ENCODE assay signal across 18 cellular contexts in genomic region chr1:58909914-58910681, GRCh38.
DNase-seq lines count a peak whose midpoint lies in the region; ATAC-seq and TF ChIP-seq lines count a peak whose summit lies in the region.
"Had no signal": no experiment of that assay in that cellular context is flagged by ENCODE, and none has a peak within 500 bp of the region (broad histone marks: within the 10 kb centered on the region; RNA-seq: fewer than 3 reads in every experiment).

No MANE protein-coding gene starts in this region.

- intact Hi-C loops in left ventricle myocardium inferior (cut with micrococcal nuclease) (loop anchor here (10.0 kb wide), 2 partner anchors 125 to 765 kb away; partner anchors contain the start of gene JUN), Panc1 (cut with micrococcal nuclease; ENCODE audit: unreplicated experiment) (no loop called here), esophagus muscularis mucosa (cut with DNase I) (loop anchor here (5.0 to 10.0 kb wide), 2 partner anchors 387 to 785 kb away; partner anchors contain the start of gene FGGY)

- no peak for ATAC-seq in Panc1
- ATAC-seq in HG02981 (IDR thresholded peaks at IDR 0.05; ENCODE audit: unreplicated experiment) = no peak
- ATAC-seq: GM12878, GM23338 had no signal

- 95% methylated on average over 3 of the region's 3 CpGs for WGBS in esophagus muscularis mucosa

- H3K27ac ChIP-seq in right atrium auricular region (no peak overlapping the region), left ventricle myocardium inferior (replicated peaks) (no peak overlapping the region), Panc1 (ENCODE audit: low read length) (no peak overlapping the region), esophagus muscularis mucosa (replicated peaks in 1 of 4) (no peak overlapping the region)

- H3K4me1 ChIP-seq in right atrium auricular region = no peaks in the 10 kb centered on the region
- peaks cover 5% of the 10 kb centered on the region for H3K4me1 ChIP-seq in left ventricle myocardium inferior
- peaks cover 14% of the 10 kb centered on the region for H3K4me1 ChIP-seq in Panc1 (ENCODE audit: control insufficient read depth, insufficient read depth, low read length)
- H3K4me1 ChIP-seq in esophagus muscularis mucosa = peaks cover 0 to 1% (median 0%) of the 10 kb centered on the region in 4 donors

- TF ChIP-seq CTCF in right atrium auricular region (IDR thresholded peaks at IDR 0.05) (no peak), left ventricle myocardium inferior (IDR thresholded peaks at IDR 0.05; ENCODE audit: borderline replicate concordance) (no peak), Panc1 (IDR thresholded peaks at IDR 0.05) (0 out of 2 replicates have a peak, but pooled peaks have one; percentile 6), esophagus muscularis mucosa (IDR thresholded peaks at IDR 0.05) (no peak)

- CTCF ChIA-PET in Panc1 (lab: Charles Lee) = interaction anchor here (0.9 kb wide), 1 partner anchor 166 kb away, joined by 5 read pairs; no protein-coding TSS in a partner anchor

- H3K4me3 ChIP-seq in right atrium auricular region (no peak overlapping the region), left ventricle myocardium inferior (no peak overlapping the region), Panc1 (ENCODE audit: low read depth in 2 of 2, low read length in 2 of 2) (no peak overlapping the region), esophagus muscularis mucosa (no peak overlapping the region)
- H3K4me3 ChIP-seq: GM12878, GM23338, SJSA1 had no signal

- TF ChIP-seq POLR2A in esophagus muscularis mucosa (IDR thresholded peaks at IDR 0.05; ENCODE audit: low read depth) = no peak

- TF ChIP-seq EP300 in esophagus muscularis mucosa (IDR thresholded peaks at IDR 0.05) = no peak

- H3K27me3 ChIP-seq in right atrium auricular region = no peaks in the 10 kb centered on the region
- no peaks in the 10 kb centered on the region for H3K27me3 ChIP-seq in left ventricle myocardium inferior (ENCODE audit: low read depth)
- no peaks in the 10 kb centered on the region for H3K27me3 ChIP-seq in Panc1 (ENCODE audit: control insufficient read depth, insufficient read depth, low read length)
- no peaks in the 10 kb centered on the region for H3K27me3 ChIP-seq in esophagus muscularis mucosa
- H3K27me3 ChIP-seq: SJSA1 had no signal

- in situ Hi-C loops in Panc1 (cut with HindIII; ENCODE audit: low pct_unique_long_range_greater_than_20kb, low sequenced_read_pairs) = no loop called here

- POLR2A ChIA-PET in Panc1 (lab: Charles Lee) = interaction anchor here (0.6 to 0.7 kb wide), 2 partner anchors 19 to 22 kb away, joined by 5 to 9 read pairs; no protein-coding TSS in a partner anchor

- H3K9me3 ChIP-seq in right atrium auricular region (peaks cover 0 to 8% of the 10 kb centered on the region in 2 donors), left ventricle myocardium inferior (replicated peaks) (peaks cover 6% of the 10 kb centered on the region), Panc1 (ENCODE audit: control insufficient read depth, insufficient read depth, low read depth, low read length) (peaks cover 4% of the 10 kb centered on the region; the same call in 1 of the 2 replicates), esophagus muscularis mucosa (peaks cover 0 to 5% (median under 1%) of the 10 kb centered on the region in 4 donors)
- H3K9me3 ChIP-seq: SJSA1 had no signal

- DNase-seq in right atrium auricular region (ENCODE audit: low spot score) = peak; percentile 16
- DNase-seq in left ventricle myocardium inferior = no peak
- DNase-seq in Panc1 (ENCODE audit: low read depth, low spot score) = no peak
- DNase-seq in esophagus muscularis mucosa (ENCODE audit: extremely low spot score) = peak; percentile 24
- no peak for DNase-seq in mucosa of gallbladder (ENCODE audit: low spot score)
- no peak for DNase-seq in foreskin melanocyte
- no peak for DNase-seq in stimulated activated CD4-positive, alpha-beta T cell treated with anti-CD3 and anti-CD28 coated beads, Interleukin-2, amount 100 ng/mL, for 48 hours
- DNase-seq: C1 segment of cervical spinal cord, GDM1, Kasumi-1, NCI-H1417 treated with DMSO at 0.1 percent for 48 hours, NCI-H1930, NCI-H748 treated with DMSO at 0.1 percent for 48 hours, OCI-M1 had no signal

- H3K36me3 ChIP-seq in right atrium auricular region = no peaks in the 10 kb centered on the region
- H3K36me3 ChIP-seq in left ventricle myocardium inferior = no peaks in the 10 kb centered on the region
- H3K36me3 ChIP-seq in Panc1 (ENCODE audit: control insufficient read depth, insufficient read depth, low read length) = no peaks in the 10 kb centered on the region
- no peaks in the 10 kb centered on the region for H3K36me3 ChIP-seq in esophagus muscularis mucosa
- H3K36me3 ChIP-seq: SJSA1 had no signal

- BruUV-seq in Panc1 (replicated peaks; lab: Mats Ljungman, UMichigan) = no TSS peak

Comparison
In these comparisons a context has a peak if more than half of its experiments do, and no peak if none do; other contexts are left out.
1. DNase-seq: peak in right atrium auricular region (single experiment) and esophagus muscularis mucosa (single experiment); none in left ventricle myocardium inferior (single experiment), Panc1 (single experiment), mucosa of gallbladder (single experiment), foreskin melanocyte (single experiment) and stimulated activated CD4-positive, alpha-beta T cell treated with anti-CD3 and anti-CD28 coated beads, Interleukin-2, amount 100 ng/mL, for 48 hours (0 of 2).